ENCODE assay signal across 8 cellular contexts in genomic region chr3:126524429-126524988, GRCh38. TPM values are rescaled to one million over a fixed set of nuclear protein-coding genes. Genes with fewer than 3 reads are reported as not detected.
DNase-seq lines count a peak whose midpoint lies in the region; ATAC-seq and TF ChIP-seq lines count a peak whose summit lies in the region.

No MANE protein-coding gene starts in this region.

- H3K9me3 Mint-ChIP-seq in HFFc6: no peaks in the 10 kb centered on the region

- POLR2A ChIA-PET in PC-9 (lab: Charles Lee; ENCODE audit: unreplicated experiment): no interaction called here

- no peaks in the 10 kb centered on the region for H3K4me1 Mint-ChIP-seq in HFFc6 (ENCODE audit: low read depth)

- H3K4me3 ChIP-seq in PC-9 (no peak overlapping the region), prostate gland (peak overlapping the region; percentile 21 to 29)

- no peak for ATAC-seq in GM19463 (IDR thresholded peaks at IDR 0.05; ENCODE audit: unreplicated experiment)

- no peaks in the 10 kb centered on the region for H3K9me2 ChIP-seq in PC-9 (ENCODE audit: insufficient read depth)

- WGBS in prostate gland: 10% methylated on average over 26 of the region's 31 CpGs

- no peak for DNase-seq in PC-9
- peak; percentile 75 for DNase-seq in cardiac septum (ENCODE audit: low spot score)
- no peak for DNase-seq in prostate gland (ENCODE audit: low spot score)
- DNase-seq in NCI-H1694 (lab: John Stamatoyannopoulos, UW): no peak
- no peak for DNase-seq in HFFc6
- no peak for DNase-seq in activated gamma-delta T cell (lab: John Stamatoyannopoulos, UW)

- H3K27me3 ChIP-seq in PC-9 (ENCODE audit: insufficient read depth, low read depth) (peaks cover 28% of the 10 kb centered on the region; the same call in 1 of the 2 replicates), prostate gland (replicated peaks; ENCODE audit: insufficient read depth) (peaks cover 6% of the 10 kb centered on the region)

- H3K27ac ChIP-seq in PC-9 (no peak overlapping the region), prostate gland (no peak overlapping the region)

- H3K27ac Mint-ChIP-seq in HFFc6: no peak overlapping the region

- H3K9ac ChIP-seq in ES-I3 (ENCODE audit: low read depth, low read length): peak overlapping the region; percentile 71

- H3K27me3 Mint-ChIP-seq in HFFc6 (ENCODE audit: insufficient read depth): peaks cover 34% of the 10 kb centered on the region

- H3K4me2 ChIP-seq in PC-9: peak overlapping the region; percentile 34; the same call in 1 of the 2 replicates

- no peaks in the 10 kb centered on the region for H3F3A ChIP-seq in PC-9 (ENCODE audit: insufficient read depth, low read depth)

- H3K36me3 Mint-ChIP-seq in HFFc6 (ENCODE audit: low read depth): no peaks in the 10 kb centered on the region

- no peaks in the 10 kb centered on the region for H3K9me3 ChIP-seq in ES-I3 (ENCODE audit: control insufficient read depth, insufficient read depth, low read length)
- H3K9me3 ChIP-seq in PC-9 (ENCODE audit: insufficient read depth, low read depth): no peaks in the 10 kb centered on the region
- H3K9me3 ChIP-seq in prostate gland: no peaks in the 10 kb centered on the region

- BruUV-seq in PC-9 (replicated peaks; lab: Mats Ljungman, UMichigan): no TSS peak

- H4K20me1 ChIP-seq in PC-9 (ENCODE audit: insufficient read depth): no peaks in the 10 kb centered on the region; the same call in 1 of the 2 replicates

- intact Hi-C loops in PC-9 (cut with micrococcal nuclease; ENCODE audit: unreplicated experiment): loop anchor here (5.0 kb wide), 5 partner anchors 47 to 948 kb away; partner anchors contain the start of gene ZXDC
- intact Hi-C loops in cardiac septum (cut with DNase I): loop anchor here (5.0 kb wide), 2 partner anchors 933 to 1023 kb away; no protein-coding TSS in a partner anchor
- intact Hi-C loops in prostate gland (cut with DNase I): loop anchor here (5.0 kb wide), 1 partner anchor 1023 kb away; no protein-coding TSS in a partner anchor

- no peaks in the 10 kb centered on the region for H3K79me2 ChIP-seq in PC-9 (ENCODE audit: low read depth)

- CTCF ChIA-PET in PC-9 (lab: Charles Lee): interaction anchor here (0.6 kb wide), 1 partner anchor 29 kb away, joined by 13 read pairs; no protein-coding TSS in a partner anchor

- H2AFZ ChIP-seq in PC-9: no peak overlapping the region

- no peaks in the 10 kb centered on the region for H3K36me3 ChIP-seq in ES-I3 (ENCODE audit: insufficient read depth, low read length)
- H3K36me3 ChIP-seq in PC-9 (ENCODE audit: low read depth): no peaks in the 10 kb centered on the region
- H3K36me3 ChIP-seq in prostate gland: no peaks in the 10 kb centered on the region

- H3K4me3 Mint-ChIP-seq in HFFc6: no peak overlapping the region

- no peaks in the 10 kb centered on the region; the same call in 1 of the 2 replicates for H3K4me1 ChIP-seq in ES-I3 (ENCODE audit: insufficient read depth, low read length)
- no peaks in the 10 kb centered on the region for H3K4me1 ChIP-seq in PC-9 (replicated peaks; ENCODE audit: insufficient read depth)
- no peaks in the 10 kb centered on the region for H3K4me1 ChIP-seq in prostate gland (replicated peaks)

- no peak for TF ChIP-seq POLR2A in prostate gland (IDR thresholded peaks at IDR 0.05)

- no peak for TF ChIP-seq CTCF in PC-9 (conservative IDR thresholded peaks at IDR 0.05)
- no peak for TF ChIP-seq CTCF in prostate gland (IDR thresholded peaks at IDR 0.05)
- TF ChIP-seq CTCF in HFFc6 (IDR thresholded peaks at IDR 0.05): no peak

RNA-seq across cellular contexts. Expression of gene CHST13, which starts 0.6 kb away (rescaled TPM):
- total RNA-seq in PC-9 (2021) (0.52 and 1.2 TPM in 2 replicates), cardiac septum (0.16 TPM), prostate gland (1 to 10 TPM in 1 of 2 donors, not detected in 1; 6.9 TPM)
- total RNA-seq in HFFc6 (2021; fragmentation: NEBNext Ultra II Directional; extraction: Animal tissue kit (Norgen Biotek cat#: 25700)): not detected

RNA-seq across cellular contexts. Expression of gene UROC1, which starts 6.9 kb away (rescaled TPM):
- total RNA-seq in PC-9 (2021) (not detected in 2 replicates), cardiac septum (not detected), prostate gland (under 1 TPM in 1 of 2 donors, not detected in 1; 0.17 TPM)
- not detected for total RNA-seq in HFFc6 (2021; fragmentation: NEBNext Ultra II Directional; extraction: Animal tissue kit (Norgen Biotek cat#: 25700))

RNA-seq across cellular contexts. Expression of gene C3orf22, which starts 34.2 kb away (rescaled TPM):
- total RNA-seq in PC-9 (2021): not detected in 2 replicates
- total RNA-seq in cardiac septum: not detected
- total RNA-seq in prostate gland: 1 to 10 TPM in 1 of 2 donors, not detected in 1; 4.9 TPM
- total RNA-seq in HFFc6 (2021; fragmentation: NEBNext Ultra II Directional; extraction: Animal tissue kit (Norgen Biotek cat#: 25700)): not detected

RNA-seq across cellular contexts. Expression of gene ZXDC, which starts 48.8 kb away (rescaled TPM):
- total RNA-seq in PC-9 (2021) (52.9 and 55.4 TPM in 2 replicates), cardiac septum (22.0 TPM), prostate gland (10 to 100 TPM; 47.7 to 87.0 TPM)
- total RNA-seq in HFFc6 (2021; fragmentation: NEBNext Ultra II Directional; extraction: Animal tissue kit (Norgen Biotek cat#: 25700)): 10 to 100 TPM; 11.7 to 14.2 (median 13.5) TPM
